1 cellular context compared by ENCODE assay signal in the genomic region with DNA sequence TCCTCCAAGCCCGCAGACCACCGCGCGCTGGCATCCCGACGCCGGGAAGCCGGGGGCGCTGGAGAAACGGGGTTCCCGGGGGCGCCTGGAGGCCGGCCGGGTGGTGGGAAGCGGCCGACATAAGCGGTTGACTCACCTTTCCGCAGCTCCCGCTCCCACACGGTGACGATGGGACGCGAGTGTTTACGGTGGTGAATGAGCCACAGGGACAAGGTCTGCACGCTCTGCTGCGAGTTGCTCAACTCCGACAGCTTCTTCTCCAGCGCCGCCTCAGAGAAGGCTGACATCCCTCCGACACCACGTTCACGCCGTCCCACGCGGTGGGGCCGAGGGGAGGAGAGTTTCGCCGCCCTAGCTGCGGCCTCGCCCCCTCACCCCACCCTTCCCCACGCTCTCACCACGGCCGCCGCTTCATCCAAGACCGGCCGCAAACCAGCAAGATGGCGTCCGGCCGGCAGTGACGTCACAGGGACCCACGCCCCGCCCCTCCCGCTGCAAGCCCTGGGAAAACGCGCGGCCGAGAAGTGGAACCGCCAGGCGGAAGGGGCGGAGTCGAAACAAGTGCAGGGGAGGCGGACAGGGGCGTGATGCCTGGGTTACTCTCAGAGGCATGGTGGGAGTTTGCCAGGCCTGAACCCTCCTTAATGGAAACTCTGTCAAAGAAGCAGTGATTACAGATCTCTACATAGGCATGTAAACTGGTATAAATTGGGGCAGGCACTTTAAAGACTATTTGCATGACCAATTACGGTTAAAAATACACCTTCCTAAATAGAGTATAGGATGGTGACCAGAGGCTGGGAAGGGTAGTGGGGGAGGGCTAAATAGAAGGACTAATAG.
A peak's percentile ranks its signal among the peaks of the same experiment; 100 is the strongest.
TF ChIP-seq lines count a peak whose summit lies in the region.

TSS of gene RPRD1A (minus strand) at position 442 of the 840 bp plus-strand sequence. CDS start at position 287, 155 bp downstream.

TF ChIP-seq in HepG2, 621 proteins besides CTCF, POLR2A, EP300 and RAD21 (continued from another document and continues in another):
- TF ChIP-seq, protein P1, sequence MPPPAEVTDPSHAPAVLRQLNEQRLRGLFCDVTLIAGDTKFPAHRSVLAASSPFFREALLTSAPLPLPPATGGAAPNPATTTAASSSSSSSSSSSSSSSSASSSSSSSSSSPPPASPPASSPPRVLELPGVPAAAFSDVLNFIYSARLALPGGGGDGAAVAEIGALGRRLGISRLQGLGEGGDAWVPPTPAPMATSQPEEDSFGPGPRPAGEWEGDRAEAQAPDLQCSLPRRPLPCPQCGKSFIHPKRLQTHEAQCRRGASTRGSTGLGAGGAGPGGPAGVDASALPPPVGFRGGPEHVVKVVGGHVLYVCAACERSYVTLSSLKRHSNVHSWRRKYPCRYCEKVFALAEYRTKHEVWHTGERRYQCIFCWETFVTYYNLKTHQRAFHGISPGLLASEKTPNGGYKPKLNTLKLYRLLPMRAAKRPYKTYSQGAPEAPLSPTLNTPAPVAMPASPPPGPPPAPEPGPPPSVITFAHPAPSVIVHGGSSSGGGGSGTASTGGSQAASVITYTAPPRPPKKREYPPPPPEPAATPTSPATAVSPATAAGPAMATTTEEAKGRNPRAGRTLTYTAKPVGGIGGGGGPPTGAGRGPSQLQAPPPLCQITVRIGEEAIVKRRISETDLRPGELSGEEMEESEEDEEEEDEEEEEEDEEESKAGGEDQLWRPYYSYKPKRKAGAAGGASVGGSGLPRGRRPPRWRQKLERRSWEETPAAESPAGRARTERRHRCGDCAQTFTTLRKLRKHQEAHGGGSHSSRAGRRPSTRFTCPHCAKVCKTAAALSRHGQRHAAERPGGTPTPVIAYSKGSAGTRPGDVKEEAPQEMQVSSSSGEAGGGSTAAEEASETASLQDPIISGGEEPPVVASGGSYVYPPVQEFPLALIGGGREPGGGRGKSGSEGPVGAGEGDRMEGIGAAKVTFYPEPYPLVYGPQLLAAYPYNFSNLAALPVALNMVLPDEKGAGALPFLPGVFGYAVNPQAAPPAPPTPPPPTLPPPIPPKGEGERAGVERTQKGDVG (CRISPR knock-in tag; IDR thresholded peaks at IDR 0.05; ENCODE audit: borderline replicate concordance): no peak
- TF ChIP-seq, protein P2, sequence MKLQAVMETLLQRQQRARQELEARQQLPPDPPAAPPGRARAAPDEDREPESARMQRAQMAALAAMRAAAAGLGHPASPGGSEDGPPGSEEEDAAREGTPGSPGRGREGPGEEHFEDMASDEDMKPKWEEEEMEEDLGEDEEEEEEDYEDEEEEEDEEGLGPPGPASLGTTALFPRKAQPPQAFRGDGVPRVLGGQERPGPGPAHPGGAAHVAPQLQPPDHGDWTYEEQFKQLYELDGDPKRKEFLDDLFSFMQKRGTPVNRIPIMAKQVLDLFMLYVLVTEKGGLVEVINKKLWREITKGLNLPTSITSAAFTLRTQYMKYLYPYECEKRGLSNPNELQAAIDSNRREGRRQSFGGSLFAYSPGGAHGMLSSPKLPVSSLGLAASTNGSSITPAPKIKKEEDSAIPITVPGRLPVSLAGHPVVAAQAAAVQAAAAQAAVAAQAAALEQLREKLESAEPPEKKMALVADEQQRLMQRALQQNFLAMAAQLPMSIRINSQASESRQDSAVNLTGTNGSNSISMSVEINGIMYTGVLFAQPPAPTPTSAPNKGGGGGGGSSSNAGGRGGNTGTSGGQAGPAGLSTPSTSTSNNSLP (IDR thresholded peaks at IDR 0.05; ENCODE audit: low read depth, low read length): no peak; the same call in 1 of the 2 replicates
- TF ChIP-seq RBFOX2 (IDR thresholded peaks at IDR 0.05; ENCODE audit: low read depth, low read length) (peak; percentile 92), ZNF530 (CRISPR knock-in tag; IDR thresholded peaks at IDR 0.05; ENCODE audit: low read depth) (no peak), ZNF510 (CRISPR knock-in tag; IDR thresholded peaks at IDR 0.05; ENCODE audit: low read depth) (no peak), ZNF333 (CRISPR knock-in tag; IDR thresholded peaks at IDR 0.05; ENCODE audit: borderline replicate concordance) (0 out of 2 replicates have a peak, but pooled peaks have one; percentile 39), BORCS8-MEF2B (CRISPR knock-in tag; IDR thresholded peaks at IDR 0.05) (no peak), ZNF484 (CRISPR knock-in tag; IDR thresholded peaks at IDR 0.05; ENCODE audit: borderline replicate concordance, low read depth) (no peak), TAF15 (IDR thresholded peaks at IDR 0.05; ENCODE audit: low read depth, low read length, poor library complexity, severe bottlenecking) (no peak), PAF1 (CRISPR knock-in tag; IDR thresholded peaks at IDR 0.05) (no peak), ZNF552 (CRISPR knock-in tag; IDR thresholded peaks at IDR 0.05; ENCODE audit: borderline replicate concordance) (0 out of 2 replicates have a peak, but pooled peaks have one; percentile 61), DMTF1 (CRISPR knock-in tag; IDR thresholded peaks at IDR 0.05) (no peak), NRL (CRISPR knock-in tag; IDR thresholded peaks at IDR 0.05; ENCODE audit: borderline replicate concordance) (peak; percentile 82; the same call in 1 of the 2 replicates), KDM1A (CRISPR knock-in tag; IDR thresholded peaks at IDR 0.05) (no peak), ZNF414 (CRISPR knock-in tag; IDR thresholded peaks at IDR 0.05) (peak; percentile 85), HNRNPLL (IDR thresholded peaks at IDR 0.05; ENCODE audit: low read depth, low read length, poor library complexity, severe bottlenecking) (peak; percentile 77), ZNF280B (CRISPR knock-in tag; IDR thresholded peaks at IDR 0.05; ENCODE audit: borderline replicate concordance) (peak; percentile 89), NCOA5 (CRISPR knock-in tag; IDR thresholded peaks at IDR 0.05) (no peak), ZNF468 (CRISPR knock-in tag; IDR thresholded peaks at IDR 0.05) (no peak), ATM (IDR thresholded peaks at IDR 0.05; ENCODE audit: borderline replicate concordance) (no peak), ZEB1 (IDR thresholded peaks at IDR 0.05; ENCODE audit: insufficient replicate concordance, low read depth) (no peak), SIX1 (CRISPR knock-in tag; IDR thresholded peaks at IDR 0.05; ENCODE audit: borderline replicate concordance) (no peak), ZBTB8A (CRISPR knock-in tag; IDR thresholded peaks at IDR 0.05; ENCODE audit: borderline replicate concordance, low read depth) (no peak), ZNF235 (CRISPR knock-in tag; IDR thresholded peaks at IDR 0.05; ENCODE audit: borderline replicate concordance) (no peak), NR0B2 (CRISPR knock-in tag; IDR thresholded peaks at IDR 0.05) (no peak), ZNF281 (CRISPR knock-in tag; IDR thresholded peaks at IDR 0.05; ENCODE audit: borderline replicate concordance) (peak; percentile 5; the same call in 1 of the 2 replicates), ZNF556 (CRISPR knock-in tag; IDR thresholded peaks at IDR 0.05; ENCODE audit: borderline replicate concordance) (peak; percentile 75; the same call in 1 of the 2 replicates), SMARCE1 (IDR thresholded peaks at IDR 0.05; ENCODE audit: borderline replicate concordance) (no peak)
- TF ChIP-seq, protein P3, sequence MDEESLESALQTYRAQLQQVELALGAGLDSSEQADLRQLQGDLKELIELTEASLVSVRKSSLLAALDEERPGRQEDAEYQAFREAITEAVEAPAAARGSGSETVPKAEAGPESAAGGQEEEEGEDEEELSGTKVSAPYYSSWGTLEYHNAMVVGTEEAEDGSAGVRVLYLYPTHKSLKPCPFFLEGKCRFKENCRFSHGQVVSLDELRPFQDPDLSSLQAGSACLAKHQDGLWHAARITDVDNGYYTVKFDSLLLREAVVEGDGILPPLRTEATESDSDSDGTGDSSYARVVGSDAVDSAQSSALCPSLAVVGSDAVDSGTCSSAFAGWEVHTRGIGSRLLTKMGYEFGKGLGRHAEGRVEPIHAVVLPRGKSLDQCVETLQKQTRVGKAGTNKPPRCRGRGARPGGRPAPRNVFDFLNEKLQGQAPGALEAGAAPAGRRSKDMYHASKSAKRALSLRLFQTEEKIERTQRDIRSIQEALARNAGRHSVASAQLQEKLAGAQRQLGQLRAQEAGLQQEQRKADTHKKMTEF (CRISPR knock-in tag; IDR thresholded peaks at IDR 0.05): peak; percentile 85; the same call in 1 of the 2 replicates
- TF ChIP-seq, protein P4, sequence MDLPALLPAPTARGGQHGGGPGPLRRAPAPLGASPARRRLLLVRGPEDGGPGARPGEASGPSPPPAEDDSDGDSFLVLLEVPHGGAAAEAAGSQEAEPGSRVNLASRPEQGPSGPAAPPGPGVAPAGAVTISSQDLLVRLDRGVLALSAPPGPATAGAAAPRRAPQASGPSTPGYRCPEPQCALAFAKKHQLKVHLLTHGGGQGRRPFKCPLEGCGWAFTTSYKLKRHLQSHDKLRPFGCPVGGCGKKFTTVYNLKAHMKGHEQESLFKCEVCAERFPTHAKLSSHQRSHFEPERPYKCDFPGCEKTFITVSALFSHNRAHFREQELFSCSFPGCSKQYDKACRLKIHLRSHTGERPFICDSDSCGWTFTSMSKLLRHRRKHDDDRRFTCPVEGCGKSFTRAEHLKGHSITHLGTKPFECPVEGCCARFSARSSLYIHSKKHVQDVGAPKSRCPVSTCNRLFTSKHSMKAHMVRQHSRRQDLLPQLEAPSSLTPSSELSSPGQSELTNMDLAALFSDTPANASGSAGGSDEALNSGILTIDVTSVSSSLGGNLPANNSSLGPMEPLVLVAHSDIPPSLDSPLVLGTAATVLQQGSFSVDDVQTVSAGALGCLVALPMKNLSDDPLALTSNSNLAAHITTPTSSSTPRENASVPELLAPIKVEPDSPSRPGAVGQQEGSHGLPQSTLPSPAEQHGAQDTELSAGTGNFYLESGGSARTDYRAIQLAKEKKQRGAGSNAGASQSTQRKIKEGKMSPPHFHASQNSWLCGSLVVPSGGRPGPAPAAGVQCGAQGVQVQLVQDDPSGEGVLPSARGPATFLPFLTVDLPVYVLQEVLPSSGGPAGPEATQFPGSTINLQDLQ (CRISPR knock-in tag; IDR thresholded peaks at IDR 0.05): no peak
